Comparison of ENCODE assay signal across 11 cellular contexts in the genomic region with DNA sequence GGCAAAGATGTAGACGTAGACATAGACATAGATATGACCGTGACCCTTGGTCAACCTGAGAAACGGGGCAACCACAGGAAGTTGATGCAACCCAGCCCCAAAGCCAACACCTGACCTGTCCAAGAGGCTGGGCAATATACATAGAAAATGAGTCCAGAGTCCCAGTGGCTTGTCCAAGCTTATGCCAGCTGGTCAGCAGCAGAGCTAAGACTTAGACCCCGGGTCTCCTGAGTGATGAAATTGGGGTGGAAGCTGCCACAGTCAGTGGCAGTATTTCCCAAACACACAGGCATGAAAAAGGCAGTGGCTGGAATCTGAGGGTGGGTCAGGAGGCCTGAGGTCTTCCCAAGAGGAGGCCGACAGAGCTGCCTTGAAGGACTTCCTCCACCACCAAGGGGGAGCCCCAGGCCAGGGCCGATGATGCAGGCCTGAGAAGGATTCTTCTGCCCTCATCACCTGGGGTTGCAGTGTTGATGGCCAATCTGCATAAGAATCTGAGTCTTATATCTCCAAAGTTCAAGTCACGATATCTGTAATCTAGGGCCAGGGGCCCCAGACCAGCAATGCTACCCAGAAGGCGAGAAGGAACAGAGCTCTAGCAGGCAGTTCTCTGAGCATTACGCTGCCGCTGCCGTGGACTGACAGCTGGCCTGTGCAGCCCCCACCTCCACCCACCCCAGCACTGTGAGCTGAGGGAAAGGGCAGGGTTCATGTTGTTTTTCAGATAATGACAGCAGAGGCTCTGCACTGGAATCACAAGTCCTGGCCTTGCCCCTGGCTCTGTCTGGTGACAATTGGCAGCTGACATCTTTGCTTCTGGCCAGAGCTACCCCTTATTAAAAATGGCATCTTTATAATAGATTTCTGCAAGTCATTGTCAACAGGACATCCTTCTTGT.
DNase-seq lines count a peak whose midpoint lies in the region; ATAC-seq and TF ChIP-seq lines count a peak whose summit lies in the region.
"Had no signal": no experiment of that assay in that cellular context is flagged by ENCODE, and none has a peak within 500 bp of the region (broad histone marks: within the 10 kb centered on the region; RNA-seq: fewer than 3 reads in every experiment).

No MANE protein-coding gene starts in this region.

- no peaks in the 10 kb centered on the region for H3K36me3 ChIP-seq in body of pancreas (replicated peaks in 1 of 2; ENCODE audit: insufficient read depth in 1 of 2, low read depth in 2 of 2)

- peak overlapping the region; percentile 79 for H3K4me3 Mint-ChIP-seq in natural killer cell treated with Interleukin-12 subunit alpha and Interleukin-12 subunit beta and Interleukin-15 and Interleukin-18, amount 100 ng/mL, for 72 hours
- H3K4me3 Mint-ChIP-seq: activated naive CD8-positive, alpha-beta T cell treated with anti-CD3 and anti-CD28 coated beads for 36 hours had no signal

- peak overlapping the region in 1 of 2 donors; percentile 76 for H3K27ac Mint-ChIP-seq in natural killer cell treated with Interleukin-12 subunit alpha and Interleukin-12 subunit beta and Interleukin-15 and Interleukin-18, amount 100 ng/mL, for 72 hours
- H3K27ac Mint-ChIP-seq: activated naive CD8-positive, alpha-beta T cell treated with anti-CD3 and anti-CD28 coated beads for 36 hours had no signal

- peak overlapping the region in 1 of 4 donors; percentile 15 for H3K27ac ChIP-seq in body of pancreas

- no peaks in the 10 kb centered on the region for H3K27me3 Mint-ChIP-seq in natural killer cell treated with Interleukin-12 subunit alpha and Interleukin-12 subunit beta and Interleukin-15 and Interleukin-18, amount 100 ng/mL, for 72 hours
- H3K27me3 Mint-ChIP-seq: activated naive CD8-positive, alpha-beta T cell treated with anti-CD3 and anti-CD28 coated beads for 36 hours had no signal

- no peaks in the 10 kb centered on the region for H3K4me1 ChIP-seq in body of pancreas

- no peak for TF ChIP-seq CTCF in body of pancreas (IDR thresholded peaks at IDR 0.05)

- intact Hi-C loops in body of pancreas (cut with DNase I) = no loop called here

- H3K27me3 ChIP-seq in body of pancreas = no peaks in the 10 kb centered on the region

- H3K9me3 ChIP-seq in body of pancreas = no peaks in the 10 kb centered on the region

- peaks cover 32 to 37% of the 10 kb centered on the region in 2 donors for H3K4me1 Mint-ChIP-seq in natural killer cell treated with Interleukin-12 subunit alpha and Interleukin-12 subunit beta and Interleukin-15 and Interleukin-18, amount 100 ng/mL, for 72 hours (ENCODE audit: low read depth in 2 of 2)

- 54 to 61% methylated on average over 6 to 11 of the region's 11 CpGs for WGBS in body of pancreas, 2 donors

- H3K36me3 Mint-ChIP-seq in natural killer cell treated with Interleukin-12 subunit alpha and Interleukin-12 subunit beta and Interleukin-15 and Interleukin-18, amount 100 ng/mL, for 72 hours = no peaks in the 10 kb centered on the region
- H3K36me3 Mint-ChIP-seq: activated naive CD8-positive, alpha-beta T cell treated with anti-CD3 and anti-CD28 coated beads for 36 hours had no signal

- TF ChIP-seq POLR2A in body of pancreas (IDR thresholded peaks at IDR 0.05) = no peak

- ATAC-seq in natural killer cell treated with Interleukin-12 subunit alpha and Interleukin-12 subunit beta and Interleukin-15 and Interleukin-18, amount 100 ng/mL, for 72 hours = peak; percentile 17 to 44
- ATAC-seq in HG02981 (IDR thresholded peaks at IDR 0.05; ENCODE audit: unreplicated experiment) = no peak
- ATAC-seq in body of pancreas = no peak
- ATAC-seq in GM19351 (IDR thresholded peaks at IDR 0.05; ENCODE audit: unreplicated experiment) = no peak

- no peaks in the 10 kb centered on the region for H3K9me3 Mint-ChIP-seq in natural killer cell treated with Interleukin-12 subunit alpha and Interleukin-12 subunit beta and Interleukin-15 and Interleukin-18, amount 100 ng/mL, for 72 hours
- H3K9me3 Mint-ChIP-seq: activated naive CD8-positive, alpha-beta T cell treated with anti-CD3 and anti-CD28 coated beads for 36 hours had no signal

- no peak overlapping the region for H3K4me3 ChIP-seq in body of pancreas

- DNase-seq in Ammon's horn (ENCODE audit: low spot score) (peak; percentile 94), NCI-H2171 treated with DMSO at 0.1 percent for 48 hours (lab: John Stamatoyannopoulos, UW) (peak; percentile 70), globus pallidus (ENCODE audit: low spot score) (peak; percentile 94), body of pancreas (no peak), NK-92 (lab: John Stamatoyannopoulos, UW; ENCODE audit: unreplicated experiment) (no peak)
- DNase-seq in natural killer cell treated with Interleukin-12 subunit alpha and Interleukin-12 subunit beta and Interleukin-15 and Interleukin-18, amount 100 ng/mL, for 72 hours (ENCODE audit: low spot score) = no peak
- DNase-seq: activated CD4-positive, alpha-beta T cell treated with anti-CD3 and anti-CD28 coated beads, Interleukin-2, amount 50 U/mL, for 1 hour; activated naive CD8-positive, alpha-beta T cell treated with anti-CD3 and anti-CD28 coated beads for 36 hours; SIG-M5 had no signal

Comparison
In these comparisons a context has a peak if more than half of its experiments do, and no peak if none do; other contexts are left out.
1. DNase-seq: peak in Ammon's horn (single experiment), NCI-H2171 treated with DMSO at 0.1 percent for 48 hours (single experiment) and globus pallidus (single experiment); none in natural killer cell treated with Interleukin-12 subunit alpha and Interleukin-12 subunit beta and Interleukin-15 and Interleukin-18, amount 100 ng/mL, for 72 hours (single experiment), body of pancreas (0 of 4) and NK-92 (single experiment).
2. ATAC-seq: peak in natural killer cell treated with Interleukin-12 subunit alpha and Interleukin-12 subunit beta and Interleukin-15 and Interleukin-18, amount 100 ng/mL, for 72 hours (2 of 2); none in HG02981 (single experiment), body of pancreas (single experiment) and GM19351 (single experiment).